ENCODE assay signal across 19 cellular contexts in genomic region chr10:49615721-49616120, GRCh38. TPM values are rescaled to one million over a fixed set of nuclear protein-coding genes. Genes with fewer than 3 reads are reported as not detected.
"Had no signal": no experiment of that assay in that cellular context is flagged by ENCODE, and none has a peak within 500 bp of the region (broad histone marks: within the 10 kb centered on the region; RNA-seq: fewer than 3 reads in every experiment).

No MANE protein-coding gene starts in this region.

- H3K27ac Mint-ChIP-seq: activated CD4-positive, alpha-beta memory T cell treated with anti-CD3 and anti-CD28 coated beads for 36 hours; activated naive CD4-positive, alpha-beta T cell treated with anti-CD3 and anti-CD28 coated beads for 36 hours; naive thymus-derived CD8-positive, alpha-beta T cell; progenitor cell of endocrine pancreas; type B pancreatic cell had no signal

- H3K4me3 ChIP-seq: cardiac muscle cell, colonic mucosa, heart left ventricle, mucosa of descending colon, right lobe of liver had no signal

- H3K4me1 ChIP-seq: colonic mucosa had no signal

- H3K9me3 ChIP-seq: colonic mucosa, heart left ventricle, mucosa of descending colon, right lobe of liver had no signal

- H3K4me3 Mint-ChIP-seq: activated CD4-positive, alpha-beta memory T cell treated with anti-CD3 and anti-CD28 coated beads for 36 hours; activated naive CD4-positive, alpha-beta T cell treated with anti-CD3 and anti-CD28 coated beads for 36 hours; naive thymus-derived CD8-positive, alpha-beta T cell; type B pancreatic cell had no signal

- H3K9me3 Mint-ChIP-seq: activated CD4-positive, alpha-beta memory T cell treated with anti-CD3 and anti-CD28 coated beads for 36 hours; type B pancreatic cell had no signal

- H3K27ac ChIP-seq: cardiac muscle cell, colonic mucosa, heart left ventricle, right lobe of liver had no signal

- H3K36me3 ChIP-seq: cardiac muscle cell, colonic mucosa, heart left ventricle, right lobe of liver had no signal

- DNase-seq: activated CD4-positive, alpha-beta memory T cell treated with anti-CD3 and anti-CD28 coated beads for 36 hours; activated CD4-positive, alpha-beta T cell treated with anti-CD3 and anti-CD28 coated beads for 1 hour; activated CD8-positive, alpha-beta memory T cell treated with anti-CD3 and anti-CD28 coated beads, Interleukin-2, amount 50 U/mL, for 4 hours; activated naive CD4-positive, alpha-beta T cell treated with anti-CD3 and anti-CD28 coated beads for 36 hours; colonic mucosa; effector CD4-positive, alpha-beta T cell; foreskin melanocyte; mammary epithelial cell; mucosa of descending colon; stimulated activated CD4-positive, alpha-beta T cell treated with anti-CD3 and anti-CD28 coated beads, Interleukin-12 subunit alpha, Interleukin-12 subunit beta, amount 100 ng/mL, for 4 hours; stimulated activated naive CD4-positive, alpha-beta T cell treated with Interleukin-2 at 50 U/mL for 16 hours; T-helper 2 cell had no signal

RNA-seq across cellular contexts. Expression of gene CHAT, which starts 1.9 kb away (rescaled TPM):
- total RNA-seq: activated CD4-positive, alpha-beta memory T cell treated with anti-CD3 and anti-CD28 coated beads for 36 hours; activated naive CD4-positive, alpha-beta T cell treated with anti-CD3 and anti-CD28 coated beads for 36 hours; cardiac muscle cell; heart left ventricle; left lobe of liver; mammary epithelial cell; naive thymus-derived CD8-positive, alpha-beta T cell; progenitor cell of endocrine pancreas; right lobe of liver had no signal
- polyA plus RNA-seq: cardiac muscle cell; heart left ventricle; mammary epithelial cell; naive thymus-derived CD8-positive, alpha-beta T cell had no signal

RNA-seq across cellular contexts. Expression of gene SLC18A3, which starts 5.6 kb away (rescaled TPM):
- total RNA-seq: activated CD4-positive, alpha-beta memory T cell treated with anti-CD3 and anti-CD28 coated beads for 36 hours; activated naive CD4-positive, alpha-beta T cell treated with anti-CD3 and anti-CD28 coated beads for 36 hours; cardiac muscle cell; heart left ventricle; left lobe of liver; mammary epithelial cell; naive thymus-derived CD8-positive, alpha-beta T cell; progenitor cell of endocrine pancreas; right lobe of liver had no signal
- polyA plus RNA-seq: cardiac muscle cell; heart left ventricle; mammary epithelial cell; naive thymus-derived CD8-positive, alpha-beta T cell had no signal
